ENCODE assay signal across 10 cellular contexts in genomic region chr1:11651017-11651416, GRCh38. TPM values are rescaled to one million over a fixed set of nuclear protein-coding genes. Genes with fewer than 3 reads are reported as not detected.
DNase-seq lines count a peak whose midpoint lies in the region; ATAC-seq and TF ChIP-seq lines count a peak whose summit lies in the region.
"Had no signal": no experiment of that assay in that cellular context is flagged by ENCODE, and none has a peak within 500 bp of the region (broad histone marks: within the 10 kb centered on the region; RNA-seq: fewer than 3 reads in every experiment).

No MANE protein-coding gene starts in this region.

- H3K9me3 ChIP-seq in iPS-20b (ENCODE audit: insufficient read depth, low read depth, low read length) (no peaks in the 10 kb centered on the region), suprapubic skin (no peaks in the 10 kb centered on the region)
- H3K9me3 ChIP-seq: thyroid gland had no signal

- H3K4me3 Mint-ChIP-seq in activated T-cell treated with anti-CD3 and anti-CD28 coated beads, Interleukin-2, amount 50 U/mL, for 4 hours, result peak overlapping the region; percentile 78
- peak overlapping the region; percentile 59 for H3K4me3 Mint-ChIP-seq in activated CD4-positive, alpha-beta memory T cell treated with anti-CD3 and anti-CD28 coated beads, Interleukin-2, amount 10 ng/mL, durations not matched to agents 7 days and 5 days

- H3K27ac ChIP-seq in iPS-20b (ENCODE audit: low read length), result no peak overlapping the region
- no peak overlapping the region for H3K27ac ChIP-seq in suprapubic skin
- H3K27ac ChIP-seq: HL-60, thyroid gland had no signal

- no peak for TF ChIP-seq CTCF in suprapubic skin (IDR thresholded peaks at IDR 0.05)

- H3K36me3 ChIP-seq in iPS-20b (ENCODE audit: insufficient read depth, low read depth, low read length) (no peaks in the 10 kb centered on the region), suprapubic skin (no peaks in the 10 kb centered on the region)
- H3K36me3 ChIP-seq: thyroid gland had no signal

- no peaks in the 10 kb centered on the region for H3K36me3 Mint-ChIP-seq in activated T-cell treated with anti-CD3 and anti-CD28 coated beads, Interleukin-2, amount 50 U/mL, for 4 hours (ENCODE audit: insufficient read depth)
- H3K36me3 Mint-ChIP-seq in activated CD4-positive, alpha-beta memory T cell treated with anti-CD3 and anti-CD28 coated beads, Interleukin-2, amount 10 ng/mL, durations not matched to agents 7 days and 5 days (ENCODE audit: low read depth), result no peaks in the 10 kb centered on the region

- DNase-seq in activated T-cell treated with anti-CD3 and anti-CD28 coated beads, Interleukin-2, amount 50 U/mL, for 4 hours, result no peak
- no peak for DNase-seq in activated T-cell treated with anti-CD3 and anti-CD28 coated beads, Interleukin-2, amount 50 U/mL, for 1 hour
- DNase-seq in activated CD4-positive, alpha-beta memory T cell treated with anti-CD3 and anti-CD28 coated beads, Interleukin-2, amount 10 ng/mL, durations not matched to agents 7 days and 5 days, result no peak
- DNase-seq in suprapubic skin (ENCODE audit: low spot score in 2 of 2) (no peak), inferior parietal cortex (ENCODE audit: extremely low spot score) (no peak), NCI-H2227 (lab: John Stamatoyannopoulos, UW; ENCODE audit: unreplicated experiment) (no peak), GM19238 (ENCODE audit: insufficient read length, low spot score) (no peak)

- H3K9ac ChIP-seq in iPS-20b (ENCODE audit: low read depth, low read length), result no peak overlapping the region

- TF ChIP-seq EP300 in suprapubic skin (IDR thresholded peaks at IDR 0.05), result no peak

- H3K27me3 Mint-ChIP-seq in activated T-cell treated with anti-CD3 and anti-CD28 coated beads, Interleukin-2, amount 50 U/mL, for 4 hours (ENCODE audit: low read depth), result no peaks in the 10 kb centered on the region
- peaks cover 6% of the 10 kb centered on the region for H3K27me3 Mint-ChIP-seq in activated CD4-positive, alpha-beta memory T cell treated with anti-CD3 and anti-CD28 coated beads, Interleukin-2, amount 10 ng/mL, durations not matched to agents 7 days and 5 days

- WGBS in suprapubic skin, result 84% methylated on average over 4 of the region's 4 CpGs

- H3K9me3 Mint-ChIP-seq in activated T-cell treated with anti-CD3 and anti-CD28 coated beads, Interleukin-2, amount 50 U/mL, for 4 hours, result no peaks in the 10 kb centered on the region
- H3K9me3 Mint-ChIP-seq in activated CD4-positive, alpha-beta memory T cell treated with anti-CD3 and anti-CD28 coated beads, Interleukin-2, amount 10 ng/mL, durations not matched to agents 7 days and 5 days, result no peaks in the 10 kb centered on the region

- POLR2A ChIA-PET in activated CD4-positive, alpha-beta memory T cell treated with anti-CD3 and anti-CD28 coated beads, Interleukin-2, amount 10 ng/mL, durations not matched to agents 7 days and 5 days (lab: Charles Lee), result interaction anchor here (1.2 to 8.2 kb wide), 7 partner anchors 11 to 258 kb away, joined by 3 to 56 read pairs (median 8); partner anchors contain the start of gene FBXO6

- H3K4me3 ChIP-seq in iPS-20b (ENCODE audit: low read length) (peak overlapping the region; percentile 46; the same call in 1 of the 2 replicates), suprapubic skin (peak overlapping the region; percentile 17)
- H3K4me3 ChIP-seq: thyroid gland had no signal

- CTCF ChIA-PET in activated CD4-positive, alpha-beta memory T cell treated with anti-CD3 and anti-CD28 coated beads, Interleukin-2, amount 10 ng/mL, durations not matched to agents 7 days and 5 days (lab: Charles Lee), result interaction anchor here (0.5 to 4.9 kb wide), 24 partner anchors 8 to 615 kb away, joined by 3 to 96 read pairs (median 5); partner anchors contain the start of genes AGTRAP, CLCN6, DRAXIN and FBXO6

- H3K27ac Mint-ChIP-seq in activated CD4-positive, alpha-beta memory T cell treated with anti-CD3 and anti-CD28 coated beads, Interleukin-2, amount 10 ng/mL, durations not matched to agents 7 days and 5 days, result no peak overlapping the region

- H3K27me3 ChIP-seq in iPS-20b (ENCODE audit: insufficient read depth, low read length) (peaks cover 63% of the 10 kb centered on the region), suprapubic skin (peaks cover 10% of the 10 kb centered on the region)
- H3K27me3 ChIP-seq: thyroid gland had no signal

- TF ChIP-seq POLR2A in suprapubic skin (IDR thresholded peaks at IDR 0.05), result no peak

- ATAC-seq in activated T-cell treated with anti-CD3 and anti-CD28 coated beads, Interleukin-2, amount 50 U/mL, for 4 hours, result no peak

- peaks cover 15% of the 10 kb centered on the region for H3K4me1 ChIP-seq in iPS-20b (ENCODE audit: insufficient read depth, low read length)
- H3K4me1 ChIP-seq in suprapubic skin, result peaks cover 39% of the 10 kb centered on the region

- peaks cover 29% of the 10 kb centered on the region for H3K4me1 Mint-ChIP-seq in activated T-cell treated with anti-CD3 and anti-CD28 coated beads, Interleukin-2, amount 50 U/mL, for 4 hours (ENCODE audit: low read depth)
- H3K4me1 Mint-ChIP-seq in activated CD4-positive, alpha-beta memory T cell treated with anti-CD3 and anti-CD28 coated beads, Interleukin-2, amount 10 ng/mL, durations not matched to agents 7 days and 5 days, result peaks cover 31% of the 10 kb centered on the region

RNA-seq across cellular contexts. Expression of gene FBXO2, which starts 3.2 kb away (rescaled TPM):
- 1 to 10 TPM in 2 of 3 donors, under 1 TPM in 1; 0.81 to 1.8 (median 1.7) TPM for total RNA-seq in activated T-cell treated with anti-CD3 and anti-CD28 coated beads, Interleukin-2, amount 50 U/mL, for 4 hours
- total RNA-seq in activated CD4-positive, alpha-beta memory T cell treated with anti-CD3 and anti-CD28 coated beads, Interleukin-2, amount 10 ng/mL, durations not matched to agents 7 days and 5 days, result 1 to 10 TPM; 1.4 to 1.8 TPM
- 10 to 100 TPM in 3 of 4 donors, 1 to 10 TPM in 1; 8.2 to 16.7 (median 13.5) TPM for total RNA-seq in suprapubic skin

RNA-seq across cellular contexts. Expression of gene FBXO44, which starts 3.7 kb away (rescaled TPM):
- total RNA-seq in activated T-cell treated with anti-CD3 and anti-CD28 coated beads, Interleukin-2, amount 50 U/mL, for 4 hours, result 10 to 100 TPM; 12.6 to 13.6 (median 13.2) TPM
- 10 to 100 TPM; 30.4 to 32.4 TPM for total RNA-seq in activated CD4-positive, alpha-beta memory T cell treated with anti-CD3 and anti-CD28 coated beads, Interleukin-2, amount 10 ng/mL, durations not matched to agents 7 days and 5 days
- 10 to 100 TPM; 17.2 to 56.3 (median 28.1) TPM for total RNA-seq in suprapubic skin

RNA-seq across cellular contexts. Expression of gene FBXO6, which starts 13.0 kb away (rescaled TPM):
- 10 to 100 TPM; 12.8 to 21.1 (median 19.1) TPM for total RNA-seq in activated T-cell treated with anti-CD3 and anti-CD28 coated beads, Interleukin-2, amount 50 U/mL, for 4 hours
- total RNA-seq in activated CD4-positive, alpha-beta memory T cell treated with anti-CD3 and anti-CD28 coated beads, Interleukin-2, amount 10 ng/mL, durations not matched to agents 7 days and 5 days, result 10 to 100 TPM; 37.1 to 37.7 TPM
- total RNA-seq in suprapubic skin, result 10 to 100 TPM; 13.7 to 21.5 (median 15.9) TPM

RNA-seq across cellular contexts. Expression of gene MAD2L2, which starts 29.9 kb away (rescaled TPM):
- 10 to 100 TPM; 60.7 to 67.1 (median 63.0) TPM for total RNA-seq in activated T-cell treated with anti-CD3 and anti-CD28 coated beads, Interleukin-2, amount 50 U/mL, for 4 hours
- 10 to 100 TPM; 59.2 to 63.1 TPM for total RNA-seq in activated CD4-positive, alpha-beta memory T cell treated with anti-CD3 and anti-CD28 coated beads, Interleukin-2, amount 10 ng/mL, durations not matched to agents 7 days and 5 days
- 10 to 100 TPM; 25.4 to 35.0 (median 32.7) TPM for total RNA-seq in suprapubic skin

RNA-seq across cellular contexts. Expression of gene DRAXIN, which starts 40.5 kb away (rescaled TPM):
- under 1 TPM; 0.03 to 0.08 (median 0.05) TPM for total RNA-seq in activated T-cell treated with anti-CD3 and anti-CD28 coated beads, Interleukin-2, amount 50 U/mL, for 4 hours
- total RNA-seq in activated CD4-positive, alpha-beta memory T cell treated with anti-CD3 and anti-CD28 coated beads, Interleukin-2, amount 10 ng/mL, durations not matched to agents 7 days and 5 days, result under 1 TPM; 0.60 TPM
- under 1 TPM in 3 of 4 donors, not detected in 1; 0.08 to 0.10 (median 0.08) TPM for total RNA-seq in suprapubic skin
- total RNA-seq: thyroid gland had no signal
